In the genomic region with DNA sequence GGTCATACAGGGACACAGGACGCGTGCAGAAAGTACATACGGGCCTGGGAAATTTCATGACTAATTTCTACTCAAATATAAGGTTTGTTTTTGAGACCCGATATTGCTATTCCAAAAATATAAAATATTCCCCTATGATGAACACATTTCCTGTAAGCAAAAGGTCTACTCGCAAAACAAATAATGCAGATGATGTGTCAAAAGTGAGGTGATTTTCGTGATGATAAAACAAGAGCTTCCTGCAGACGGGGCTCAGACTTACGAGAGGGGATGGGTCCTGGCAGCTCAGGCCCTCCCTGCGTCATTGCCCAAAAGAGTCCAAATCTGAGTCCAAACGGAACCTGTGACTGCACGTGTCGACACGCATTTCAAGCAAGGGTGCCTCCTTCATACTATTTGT, we compare ENCODE assay signal across 10 cellular contexts.
DNase-seq lines count a peak whose midpoint lies in the region; ATAC-seq and TF ChIP-seq lines count a peak whose summit lies in the region.
"Had no signal": no experiment of that assay in that cellular context is flagged by ENCODE, and none has a peak within 500 bp of the region (broad histone marks: within the 10 kb centered on the region; RNA-seq: fewer than 3 reads in every experiment).

No MANE protein-coding gene starts in this region.

- no peaks in the 10 kb centered on the region for H3K36me3 ChIP-seq in endodermal cell (ENCODE audit: control insufficient read depth, insufficient read depth, low read length)
- peaks cover 0 to 13% of the 10 kb centered on the region in 2 donors for H3K36me3 ChIP-seq in psoas muscle (ENCODE audit: insufficient read depth in 1 of 2, low read depth in 1 of 2)

- intact Hi-C loops in activated CD4-positive, alpha-beta T cell treated with anti-CD3 and anti-CD28 coated beads, Interleukin-2, amount 10 ng/mL, durations not matched to agents 24 days and 14 days (cut with micrococcal nuclease) = loop anchor here (1.0 kb wide), 1 partner anchor 8 kb away; no protein-coding TSS in a partner anchor
- intact Hi-C loops in psoas muscle (cut with DNase I) = loop anchor here (5.0 to 10.0 kb wide), 2 partner anchors 62 to 145 kb away; partner anchors contain the start of gene MBP (in 1 of the 2)

- peaks cover 99% of the 10 kb centered on the region for H3K4me1 Mint-ChIP-seq in activated T-cell treated with anti-CD3 and anti-CD28 coated beads, Interleukin-2, amount 50 U/mL, for 24 hours (ENCODE audit: low read depth)
- peaks cover 96% of the 10 kb centered on the region for H3K4me1 Mint-ChIP-seq in activated CD4-positive, alpha-beta T cell treated with anti-CD3 and anti-CD28 coated beads, Interleukin-2, amount 10 ng/mL, durations not matched to agents 24 days and 14 days
- peaks cover 9% of the 10 kb centered on the region for H3K4me1 Mint-ChIP-seq in endodermal cell
- H3K4me1 Mint-ChIP-seq in stimulated activated memory B cell treated with anti-CD40 and anti-IgM and Interleukin-4, amounts not matched to agents 10 μg/mL and 1 μg/mL and 100 μg/mL, for 72 hours = peaks cover 89% of the 10 kb centered on the region

- H3K4me3 Mint-ChIP-seq in activated T-cell treated with anti-CD3 and anti-CD28 coated beads, Interleukin-2, amount 50 U/mL, for 24 hours = peak overlapping the region; percentile 35
- peak overlapping the region; percentile 71 for H3K4me3 Mint-ChIP-seq in activated CD4-positive, alpha-beta T cell treated with anti-CD3 and anti-CD28 coated beads, Interleukin-2, amount 10 ng/mL, durations not matched to agents 24 days and 14 days
- no peak overlapping the region for H3K4me3 Mint-ChIP-seq in endodermal cell
- peak overlapping the region; percentile 49 for H3K4me3 Mint-ChIP-seq in stimulated activated memory B cell treated with anti-CD40 and anti-IgM and Interleukin-4, amounts not matched to agents 10 μg/mL and 1 μg/mL and 100 μg/mL, for 72 hours

- H3K27me3 Mint-ChIP-seq in activated T-cell treated with anti-CD3 and anti-CD28 coated beads, Interleukin-2, amount 50 U/mL, for 24 hours = no peaks in the 10 kb centered on the region
- no peaks in the 10 kb centered on the region for H3K27me3 Mint-ChIP-seq in activated CD4-positive, alpha-beta T cell treated with anti-CD3 and anti-CD28 coated beads, Interleukin-2, amount 10 ng/mL, durations not matched to agents 24 days and 14 days
- H3K27me3 Mint-ChIP-seq in endodermal cell (ENCODE audit: insufficient read depth) = no peaks in the 10 kb centered on the region
- H3K27me3 Mint-ChIP-seq in stimulated activated memory B cell treated with anti-CD40 and anti-IgM and Interleukin-4, amounts not matched to agents 10 μg/mL and 1 μg/mL and 100 μg/mL, for 72 hours = no peaks in the 10 kb centered on the region

- peak overlapping the region; percentile 97 for H3K27ac Mint-ChIP-seq in activated T-cell treated with anti-CD3 and anti-CD28 coated beads, Interleukin-2, amount 50 U/mL, for 24 hours
- H3K27ac Mint-ChIP-seq in activated CD4-positive, alpha-beta T cell treated with anti-CD3 and anti-CD28 coated beads, Interleukin-2, amount 10 ng/mL, durations not matched to agents 24 days and 14 days = peak overlapping the region; percentile 97
- H3K27ac Mint-ChIP-seq in endodermal cell = peak overlapping the region; percentile 80
- peak overlapping the region; percentile 99 for H3K27ac Mint-ChIP-seq in stimulated activated memory B cell treated with anti-CD40 and anti-IgM and Interleukin-4, amounts not matched to agents 10 μg/mL and 1 μg/mL and 100 μg/mL, for 72 hours

- H3K4me3 ChIP-seq in endodermal cell (ENCODE audit: low read length) = no peak overlapping the region
- no peak overlapping the region for H3K4me3 ChIP-seq in psoas muscle
- H3K4me3 ChIP-seq: body of pancreas had no signal

- peaks cover 2% of the 10 kb centered on the region for H3K9me3 Mint-ChIP-seq in activated T-cell treated with anti-CD3 and anti-CD28 coated beads, Interleukin-2, amount 50 U/mL, for 24 hours
- no peaks in the 10 kb centered on the region for H3K9me3 Mint-ChIP-seq in activated CD4-positive, alpha-beta T cell treated with anti-CD3 and anti-CD28 coated beads, Interleukin-2, amount 10 ng/mL, durations not matched to agents 24 days and 14 days
- no peaks in the 10 kb centered on the region for H3K9me3 Mint-ChIP-seq in endodermal cell
- H3K9me3 Mint-ChIP-seq in stimulated activated memory B cell treated with anti-CD40 and anti-IgM and Interleukin-4, amounts not matched to agents 10 μg/mL and 1 μg/mL and 100 μg/mL, for 72 hours = no peaks in the 10 kb centered on the region

- H3K27me3 ChIP-seq in endodermal cell (ENCODE audit: control insufficient read depth, insufficient read depth, low read length, poor library complexity, severe bottlenecking) (no peaks in the 10 kb centered on the region), psoas muscle (ENCODE audit: insufficient read depth in 3 of 3, low read length in 2 of 3) (no peaks in the 10 kb centered on the region)
- H3K27me3 ChIP-seq: body of pancreas had no signal

- H3K9ac ChIP-seq in endodermal cell (ENCODE audit: extremely low read depth, low read length, poor library complexity, severe bottlenecking) = no peak overlapping the region

- 94 to 98% methylated on average over 8 to 13 of the region's 13 CpGs for WGBS in endodermal cell (ENCODE audit: insufficient coverage in 1 of 2, insufficient read length in 1 of 2), 2 experiments
- WGBS in psoas muscle, 3 donors = 86 to 89% (median 87%) methylated on average over 13 of the region's 13 CpGs

- no peak for ATAC-seq in stimulated activated memory B cell treated with anti-CD40 and anti-IgM and Interleukin-4, amounts not matched to agents 10 μg/mL and 1 μg/mL and 100 μg/mL, for 72 hours
- ATAC-seq in psoas muscle (no peak), esophagus mucosa (no peak)
- ATAC-seq: body of pancreas had no signal

- TF ChIP-seq CTCF in endodermal cell (conservative IDR thresholded peaks at IDR 0.05) (no peak), psoas muscle (IDR thresholded peaks at IDR 0.05) (no peak)

- no peak overlapping the region for H3K27ac ChIP-seq in endodermal cell (ENCODE audit: low read depth, low read length)
- no peak overlapping the region for H3K27ac ChIP-seq in psoas muscle

- H3K4me1 ChIP-seq in endodermal cell (ENCODE audit: control insufficient read depth, insufficient read depth, low read length) (no peaks in the 10 kb centered on the region), psoas muscle (peaks cover 63% of the 10 kb centered on the region)

- H3K9me3 ChIP-seq in endodermal cell (ENCODE audit: control insufficient read depth, low read length) (no peaks in the 10 kb centered on the region), psoas muscle (no peaks in the 10 kb centered on the region)
- H3K9me3 ChIP-seq: body of pancreas had no signal

- H3K36me3 Mint-ChIP-seq in activated T-cell treated with anti-CD3 and anti-CD28 coated beads, Interleukin-2, amount 50 U/mL, for 24 hours (ENCODE audit: low read depth) = peaks cover 70% of the 10 kb centered on the region
- peaks cover 46% of the 10 kb centered on the region for H3K36me3 Mint-ChIP-seq in activated CD4-positive, alpha-beta T cell treated with anti-CD3 and anti-CD28 coated beads, Interleukin-2, amount 10 ng/mL, durations not matched to agents 24 days and 14 days (ENCODE audit: low read depth)
- H3K36me3 Mint-ChIP-seq in endodermal cell (ENCODE audit: low read depth) = peaks cover 11% of the 10 kb centered on the region
- peaks cover 44% of the 10 kb centered on the region for H3K36me3 Mint-ChIP-seq in stimulated activated memory B cell treated with anti-CD40 and anti-IgM and Interleukin-4, amounts not matched to agents 10 μg/mL and 1 μg/mL and 100 μg/mL, for 72 hours

- no peak for DNase-seq in activated T-cell treated with anti-CD3 and anti-CD28 coated beads, Interleukin-2, amount 50 U/mL, for 24 hours
- DNase-seq in activated T-cell treated with anti-CD3 and anti-CD28 coated beads, Interleukin-2, amount 50 U/mL, for 48 hours = no peak
- peak; percentile 72 for DNase-seq in activated CD4-positive, alpha-beta T cell treated with anti-CD3 and anti-CD28 coated beads, Interleukin-2, amount 10 ng/mL, durations not matched to agents 24 days and 14 days
- DNase-seq in endodermal cell (no peak), psoas muscle (no peak), NCI-H526 (lab: John Stamatoyannopoulos, UW) (no peak)
- DNase-seq: body of pancreas, NCI-H2171 treated with DMSO at 0.1 percent for 48 hours had no signal
